4 cellular contexts compared by ENCODE assay signal in genomic region chr19:44232867-44233266, GRCh38. TPM values are rescaled to one million over a fixed set of nuclear protein-coding genes. Genes with fewer than 3 reads are reported as not detected.
"Had no signal": no experiment of that assay in that cellular context is flagged by ENCODE, and none has a peak within 500 bp of the region (broad histone marks: within the 10 kb centered on the region; RNA-seq: fewer than 3 reads in every experiment).

No MANE protein-coding gene starts in this region.

- H3K4me3 ChIP-seq: GM12878 had no signal

- ATAC-seq: GM12878 had no signal

- DNase-seq: GDM1, GF-D8 had no signal

RNA-seq across cellular contexts. Expression of gene ZNF233, which starts 26.8 kb away (rescaled TPM):
- total RNA-seq: G401 had no signal
